Comparison of ENCODE assay signal across 9 cellular contexts in genomic region chr19:19407640-19407933, GRCh38. TPM values are rescaled to one million over a fixed set of nuclear protein-coding genes. Genes with fewer than 3 reads are reported as not detected.
DNase-seq lines count a peak whose midpoint lies in the region; TF ChIP-seq lines count a peak whose summit lies in the region.
"Had no signal": no experiment of that assay in that cellular context is flagged by ENCODE, and none has a peak within 500 bp of the region (broad histone marks: within the 10 kb centered on the region; RNA-seq: fewer than 3 reads in every experiment).

No MANE protein-coding gene starts in this region.

- no peaks in the 10 kb centered on the region for H3K36me3 Mint-ChIP-seq in mesothelial cell of epicardium

- peak overlapping the region; percentile 92 for H3K27ac ChIP-seq in left ventricle myocardium inferior (replicated peaks)
- peak overlapping the region in 1 of 2 donors; percentile 33 for H3K27ac ChIP-seq in right atrium auricular region
- peak overlapping the region; percentile 54 to 94 (median 83) for H3K27ac ChIP-seq in adrenal gland
- no peak overlapping the region for H3K27ac ChIP-seq in ovary

- TF ChIP-seq POLR2A in adrenal gland (IDR thresholded peaks at IDR 0.05), result no peak
- TF ChIP-seq POLR2A in ovary (IDR thresholded peaks at IDR 0.05), result no peak

- H3K9me3 ChIP-seq in left ventricle myocardium inferior (replicated peaks), result no peaks in the 10 kb centered on the region
- no peaks in the 10 kb centered on the region for H3K9me3 ChIP-seq in right atrium auricular region
- no peaks in the 10 kb centered on the region for H3K9me3 ChIP-seq in adrenal gland (replicated peaks in 1 of 3)
- no peaks in the 10 kb centered on the region for H3K9me3 ChIP-seq in ovary

- H3K27me3 Mint-ChIP-seq in mesothelial cell of epicardium (ENCODE audit: low read depth), result no peaks in the 10 kb centered on the region

- peaks cover 81% of the 10 kb centered on the region for H3K4me1 ChIP-seq in left ventricle myocardium inferior
- H3K4me1 ChIP-seq in right atrium auricular region, result peaks cover 0 to 66% of the 10 kb centered on the region in 2 donors
- peaks cover 40 to 67% of the 10 kb centered on the region in 2 donors for H3K4me1 ChIP-seq in adrenal gland (replicated peaks in 1 of 2)
- peaks cover 19% of the 10 kb centered on the region for H3K4me1 ChIP-seq in ovary (ENCODE audit: insufficient read depth)

- DNase-seq in left ventricle myocardium inferior (no peak), right atrium auricular region (ENCODE audit: low spot score) (no peak), adrenal gland (no peak), mesothelial cell of epicardium (ENCODE audit: low spot score in 2 of 2, unreplicated experiment in 2 of 2) (no peak), NCI-H2227 (lab: John Stamatoyannopoulos, UW; ENCODE audit: unreplicated experiment) (no peak), amniotic stem cell (lab: John Stamatoyannopoulos, UW) (no peak), anterior cingulate cortex (lab: John Stamatoyannopoulos, UW) (no peak), ovary (no peak)
- DNase-seq: DMS 273 treated with DMSO at 0.1 percent for 48 hours had no signal

- intact Hi-C loops in left ventricle myocardium inferior (cut with micrococcal nuclease) (no loop called here), adrenal gland (cut with DNase I) (loop anchor here in 1 of 2 donors (5.0 kb wide), 1 partner anchor 80 kb away; no protein-coding TSS in a partner anchor), ovary (cut with DNase I) (no loop called here)

- H3K27ac Mint-ChIP-seq in mesothelial cell of epicardium, result peak overlapping the region; percentile 97

- H3K27me3 ChIP-seq in left ventricle myocardium inferior (ENCODE audit: low read depth) (no peaks in the 10 kb centered on the region), right atrium auricular region (no peaks in the 10 kb centered on the region), adrenal gland (no peaks in the 10 kb centered on the region), ovary (no peaks in the 10 kb centered on the region)

- no peaks in the 10 kb centered on the region for H3K9me3 Mint-ChIP-seq in mesothelial cell of epicardium

- WGBS in adrenal gland, 4 donors, result 40 to 48% (median 45%) methylated on average over 4 of the region's 4 CpGs
- WGBS in ovary, 3 donors, result 77 to 85% (median 84%) methylated on average over 4 of the region's 4 CpGs

- TF ChIP-seq EP300 in ovary (IDR thresholded peaks at IDR 0.05), result no peak

- no peaks in the 10 kb centered on the region for H3K36me3 ChIP-seq in left ventricle myocardium inferior
- H3K36me3 ChIP-seq in right atrium auricular region, result no peaks in the 10 kb centered on the region
- H3K36me3 ChIP-seq in adrenal gland (replicated peaks in 1 of 2), result no peaks in the 10 kb centered on the region
- H3K36me3 ChIP-seq in ovary, result no peaks in the 10 kb centered on the region

- peak overlapping the region; percentile 98 for H3K4me3 Mint-ChIP-seq in mesothelial cell of epicardium

- H3K4me3 ChIP-seq in left ventricle myocardium inferior (peak overlapping the region; percentile 95), right atrium auricular region (peak overlapping the region in 1 of 2 donors; percentile 90), adrenal gland (no peak overlapping the region), ovary (no peak overlapping the region)

- TF ChIP-seq CTCF in left ventricle myocardium inferior (IDR thresholded peaks at IDR 0.05; ENCODE audit: borderline replicate concordance), result no peak
- TF ChIP-seq CTCF in right atrium auricular region (IDR thresholded peaks at IDR 0.05), result no peak
- no peak for TF ChIP-seq CTCF in adrenal gland (IDR thresholded peaks at IDR 0.05)
- no peak for TF ChIP-seq CTCF in mesothelial cell of epicardium (IDR thresholded peaks at IDR 0.05; ENCODE audit: unreplicated experiment)
- no peak for TF ChIP-seq CTCF in ovary (IDR thresholded peaks at IDR 0.05)

- H3K4me1 Mint-ChIP-seq in mesothelial cell of epicardium, result peaks cover 54% of the 10 kb centered on the region

RNA-seq across cellular contexts. Expression of gene GATAD2A, which starts 2.1 kb away (rescaled TPM):
- total RNA-seq in left ventricle myocardium inferior (24.1 TPM), right atrium auricular region (10 to 100 TPM; 27.7 to 32.9 TPM), adrenal gland (100 to 1,000 TPM in 1 of 8 donors, 10 to 100 TPM in 7; 38.7 to 125 (median 65.5) TPM), mesothelial cell of epicardium (112 to 113 TPM (median 113 TPM) in 3 replicates), ovary (10 to 100 TPM; 10.7 to 83.0 (median 57.9) TPM)
- polyA plus RNA-seq in adrenal gland (10 to 100 TPM; 17.0 to 35.1 (median 20.9) TPM), ovary (10 to 100 TPM; 13.7 to 18.9 TPM)

Comparison
In these comparisons a context has a peak if more than half of its experiments do, and no peak if none do; other contexts are left out.
1. H3K27ac ChIP-seq: peak in left ventricle myocardium inferior (single experiment) and adrenal gland (5 of 5); none in ovary (0 of 2).